Comparison of ENCODE assay signal across 9 cellular contexts in the genomic region with DNA sequence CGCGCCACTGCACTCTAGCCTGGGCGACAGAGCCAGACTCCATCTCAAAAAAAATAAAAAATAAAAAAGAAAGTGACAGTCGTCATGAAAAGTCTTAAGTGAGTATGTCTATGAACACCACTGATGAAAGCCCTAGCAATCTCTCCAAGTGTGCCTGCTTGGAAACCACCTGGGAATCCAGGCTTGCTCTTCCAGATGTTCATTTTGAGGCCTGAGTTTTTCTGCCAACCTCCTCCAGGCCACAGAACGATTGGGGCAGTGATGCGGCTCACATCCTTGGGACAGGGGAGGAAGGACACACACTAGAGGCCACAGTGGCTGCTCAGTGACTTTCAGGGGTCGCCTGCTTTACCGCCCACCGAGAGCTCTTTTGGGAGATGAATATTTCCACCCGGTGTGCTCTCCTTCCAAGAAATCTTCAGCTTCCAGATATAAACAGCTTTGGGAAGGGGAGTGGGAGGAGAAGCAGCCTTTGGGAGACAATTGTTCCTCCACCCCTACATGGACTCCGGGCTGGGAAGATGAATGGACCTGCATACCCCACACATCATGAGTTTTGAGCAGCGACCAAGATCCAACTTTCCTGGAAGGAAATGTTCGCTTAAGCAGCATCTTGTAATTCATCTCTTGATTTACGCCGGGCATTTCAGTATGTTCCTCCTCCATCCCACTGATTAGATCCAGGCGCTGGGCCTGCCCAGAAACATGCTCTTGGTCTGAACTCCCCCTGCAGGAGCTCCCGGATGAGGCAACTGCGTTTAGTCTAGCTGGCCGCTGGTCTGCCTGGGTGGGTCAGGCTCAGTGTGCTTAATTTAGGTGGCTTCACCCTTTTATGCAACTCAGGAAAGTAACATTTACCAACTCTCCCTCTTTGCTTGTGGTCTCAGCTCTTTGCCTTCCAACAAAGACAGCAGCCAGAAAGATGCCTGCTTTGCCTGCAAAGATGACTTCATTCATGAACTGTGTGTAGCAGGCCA. TPM values are rescaled to one million over a fixed set of nuclear protein-coding genes. Genes with fewer than 3 reads are reported as not detected.
DNase-seq lines count a peak whose midpoint lies in the region; ATAC-seq and TF ChIP-seq lines count a peak whose summit lies in the region.
"Had no signal": no experiment of that assay in that cellular context is flagged by ENCODE, and none has a peak within 500 bp of the region (broad histone marks: within the 10 kb centered on the region; RNA-seq: fewer than 3 reads in every experiment).

No MANE protein-coding gene starts in this region.

- H4K20me1 ChIP-seq in smooth muscle cell (ENCODE audit: low read depth), result no peaks in the 10 kb centered on the region

- TF ChIP-seq CTCF in VCaP (conservative IDR thresholded peaks at IDR 0.05) (peak; percentile 59), right atrium auricular region (IDR thresholded peaks at IDR 0.05) (peak; percentile 45 to 73), smooth muscle cell (IDR thresholded peaks at IDR 0.05; ENCODE audit: borderline replicate concordance, insufficient read depth, poor library complexity, severe bottlenecking) (peak; percentile 58)

- no peak overlapping the region for H3K9ac ChIP-seq in smooth muscle cell (ENCODE audit: low read depth)

- H3K36me3 ChIP-seq in right atrium auricular region (no peaks in the 10 kb centered on the region), smooth muscle cell (ENCODE audit: low read depth) (no peaks in the 10 kb centered on the region)

- no peaks in the 10 kb centered on the region for H3K79me2 ChIP-seq in smooth muscle cell (ENCODE audit: low read depth)

- no peaks in the 10 kb centered on the region for H3K27me3 ChIP-seq in right atrium auricular region
- no peaks in the 10 kb centered on the region for H3K27me3 ChIP-seq in smooth muscle cell (ENCODE audit: low read depth)

- WGBS in smooth muscle cell (ENCODE audit: low lambda C conversion rate), result 47% methylated on average over 19 of the region's 19 CpGs

- H3K4me3 ChIP-seq in right atrium auricular region, result no peak overlapping the region
- no peak overlapping the region for H3K4me3 ChIP-seq in smooth muscle cell

- H3K4me2 ChIP-seq in smooth muscle cell, result no peak overlapping the region

- no peak overlapping the region for H3K27ac ChIP-seq in VCaP
- peak overlapping the region; percentile 84 to 88 for H3K27ac ChIP-seq in right atrium auricular region
- H3K27ac ChIP-seq in smooth muscle cell (ENCODE audit: low read depth), result peak overlapping the region; percentile 88

- H3K4me1 ChIP-seq in right atrium auricular region (peaks cover 0 to 32% of the 10 kb centered on the region in 2 donors), smooth muscle cell (ENCODE audit: low read depth) (peaks cover 14% of the 10 kb centered on the region)
- H3K4me1 ChIP-seq: Caco-2 had no signal

- ATAC-seq in HG03097 (IDR thresholded peaks at IDR 0.05; ENCODE audit: low FRiP score, unreplicated experiment) (no peak), HG02970 (IDR thresholded peaks at IDR 0.05; ENCODE audit: low FRiP score, unreplicated experiment) (no peak)

- H2AFZ ChIP-seq in smooth muscle cell (ENCODE audit: low read depth), result peak overlapping the region; percentile 62

- DNase-seq in SIG-M5 treated with dmso at 0.1 percent for 504 hours (lab: John Stamatoyannopoulos, UW; ENCODE audit: unreplicated experiment) (peak; percentile 73), SIG-M5 (lab: John Stamatoyannopoulos, UW) (no peak), right atrium auricular region (ENCODE audit: low spot score) (peak; percentile 91), smooth muscle cell (lab: John Stamatoyannopoulos, UW; ENCODE audit: unreplicated experiment) (peak; percentile 22), NK-92 (lab: John Stamatoyannopoulos, UW; ENCODE audit: unreplicated experiment) (no peak)

- no peaks in the 10 kb centered on the region for H3F3A ChIP-seq in smooth muscle cell (ENCODE audit: low read depth)

- no peaks in the 10 kb centered on the region for H3K9me3 ChIP-seq in right atrium auricular region
- no peaks in the 10 kb centered on the region for H3K9me3 ChIP-seq in smooth muscle cell (replicated peaks; ENCODE audit: low read depth)
- H3K9me3 ChIP-seq: Caco-2 had no signal

RNA-seq across cellular contexts. Expression of a gene that starts 6.2 kb away (rescaled TPM):
- total RNA-seq in right atrium auricular region, result 1 to 10 TPM; 2.0 to 2.9 TPM
- 34.7 and 38.6 TPM in 2 replicates for total RNA-seq in smooth muscle cell
- polyA plus RNA-seq in smooth muscle cell, result 42.9 and 51.0 TPM in 2 replicates

Comparison
In these comparisons a context has a peak if more than half of its experiments do, and no peak if none do; other contexts are left out.
1. DNase-seq: peak in SIG-M5 treated with dmso at 0.1 percent for 504 hours (single experiment), right atrium auricular region (single experiment) and smooth muscle cell (single experiment); none in SIG-M5 (single experiment) and NK-92 (single experiment).
2. Peak in every context shown above with its lines, with median percentiles within 50 percentile points of each other: CTCF ChIP-seq.